In the genomic region with DNA sequence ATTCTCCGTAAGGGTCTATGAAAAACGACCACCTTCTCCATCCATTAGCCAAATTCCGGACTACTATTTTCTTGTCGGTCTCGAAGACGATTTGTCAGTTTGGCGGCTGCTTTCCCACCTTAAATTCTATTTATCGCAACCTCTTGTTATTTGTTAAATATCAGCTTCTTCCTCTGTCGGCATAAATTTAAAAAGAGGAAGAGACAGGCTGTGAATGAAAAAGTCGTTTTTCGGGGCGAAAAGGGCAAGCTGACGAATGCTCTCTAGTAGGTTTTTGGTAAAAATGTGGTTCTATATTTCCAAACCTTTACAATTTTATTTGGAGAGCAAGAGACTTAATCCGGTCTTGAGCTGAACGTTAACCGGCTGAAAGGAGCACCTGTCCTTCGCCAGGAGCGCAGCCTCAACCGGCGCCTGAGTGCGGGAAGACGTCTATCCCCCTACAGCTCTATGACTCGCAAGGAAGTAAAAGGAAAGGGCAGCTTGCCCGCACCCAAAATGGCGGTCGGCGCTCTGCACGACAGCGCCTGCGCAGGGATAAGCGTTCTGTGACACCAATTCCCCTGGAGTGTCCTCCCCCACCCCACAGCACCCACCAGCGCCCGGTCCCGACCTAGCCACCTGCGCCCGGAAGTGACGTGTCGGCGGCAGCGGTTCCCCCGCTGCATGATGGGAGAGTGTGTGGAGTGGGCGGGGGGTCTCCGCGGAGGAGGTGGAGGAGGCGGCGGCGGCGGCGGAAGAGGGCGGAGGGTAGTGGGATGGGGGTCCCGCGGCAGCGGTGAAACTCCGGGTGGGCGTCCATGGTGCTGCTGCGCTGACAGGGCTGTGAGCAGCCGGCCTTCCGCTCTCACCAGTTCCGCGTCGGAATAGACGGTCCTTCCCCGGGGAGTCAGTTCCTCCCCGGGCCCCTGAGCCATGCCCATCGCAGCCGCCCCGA, we compare ENCODE assay signal across 1 cellular context.
TF ChIP-seq lines count a peak whose summit lies in the region.

A gene with protein sequence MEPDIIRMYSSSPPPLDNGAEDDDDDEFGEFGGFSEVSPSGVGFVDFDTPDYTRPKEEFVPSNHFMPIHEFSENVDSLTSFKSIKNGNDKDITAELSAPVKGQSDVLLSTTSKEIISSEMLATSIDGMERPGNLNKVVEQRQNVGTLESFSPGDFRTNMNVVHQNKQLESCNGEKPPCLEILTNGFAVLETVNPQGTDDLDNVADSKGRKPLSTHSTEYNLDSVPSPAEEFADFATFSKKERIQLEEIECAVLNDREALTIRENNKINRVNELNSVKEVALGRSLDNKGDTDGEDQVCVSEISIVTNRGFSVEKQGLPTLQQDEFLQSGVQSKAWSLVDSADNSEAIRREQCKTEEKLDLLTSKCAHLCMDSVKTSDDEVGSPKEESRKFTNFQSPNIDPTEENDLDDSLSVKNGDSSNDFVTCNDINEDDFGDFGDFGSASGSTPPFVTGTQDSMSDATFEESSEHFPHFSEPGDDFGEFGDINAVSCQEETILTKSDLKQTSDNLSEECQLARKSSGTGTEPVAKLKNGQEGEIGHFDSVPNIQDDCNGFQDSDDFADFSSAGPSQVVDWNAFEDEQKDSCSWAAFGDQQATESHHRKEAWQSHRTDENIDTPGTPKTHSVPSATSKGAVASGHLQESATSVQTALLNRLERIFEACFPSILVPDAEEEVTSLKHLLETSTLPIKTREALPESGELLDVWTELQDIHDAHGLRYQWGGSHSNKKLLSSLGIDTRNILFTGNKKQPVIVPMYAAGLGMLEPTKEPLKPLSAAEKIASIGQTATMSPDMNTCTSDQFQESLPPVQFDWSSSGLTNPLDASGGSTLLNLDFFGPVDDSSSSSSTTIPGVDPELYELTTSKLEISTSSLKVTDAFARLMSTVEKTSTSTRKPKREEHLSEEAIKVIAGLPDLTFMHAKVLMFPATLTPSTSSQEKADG (plus strand): TSS at position 662 of the 937 bp plus-strand sequence. CDS start 27,147 bp downstream, outside the sequence.

TF ChIP-seq in H1, 55 proteins besides CTCF, POLR2A, EP300 and RAD21 (continued from another document):
- TF ChIP-seq, protein P1, sequence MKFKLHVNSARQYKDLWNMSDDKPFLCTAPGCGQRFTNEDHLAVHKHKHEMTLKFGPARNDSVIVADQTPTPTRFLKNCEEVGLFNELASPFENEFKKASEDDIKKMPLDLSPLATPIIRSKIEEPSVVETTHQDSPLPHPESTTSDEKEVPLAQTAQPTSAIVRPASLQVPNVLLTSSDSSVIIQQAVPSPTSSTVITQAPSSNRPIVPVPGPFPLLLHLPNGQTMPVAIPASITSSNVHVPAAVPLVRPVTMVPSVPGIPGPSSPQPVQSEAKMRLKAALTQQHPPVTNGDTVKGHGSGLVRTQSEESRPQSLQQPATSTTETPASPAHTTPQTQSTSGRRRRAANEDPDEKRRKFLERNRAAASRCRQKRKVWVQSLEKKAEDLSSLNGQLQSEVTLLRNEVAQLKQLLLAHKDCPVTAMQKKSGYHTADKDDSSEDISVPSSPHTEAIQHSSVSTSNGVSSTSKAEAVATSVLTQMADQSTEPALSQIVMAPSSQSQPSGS (IDR thresholded peaks at IDR 0.05; ENCODE audit: low read length) = no peak
- peak; percentile 79 for TF ChIP-seq SAP30 (IDR thresholded peaks at IDR 0.05; ENCODE audit: insufficient read depth, insufficient replicate concordance, low read length)
- no peak for TF ChIP-seq BRCA1 (IDR thresholded peaks at IDR 0.05; ENCODE audit: low read depth, low read length)
- TF ChIP-seq CBX8 (IDR thresholded peaks at IDR 0.05; ENCODE audit: borderline replicate concordance, low read depth, low read length) = no peak
